Comparison of ENCODE assay signal across 8 cellular contexts in the genomic region with DNA sequence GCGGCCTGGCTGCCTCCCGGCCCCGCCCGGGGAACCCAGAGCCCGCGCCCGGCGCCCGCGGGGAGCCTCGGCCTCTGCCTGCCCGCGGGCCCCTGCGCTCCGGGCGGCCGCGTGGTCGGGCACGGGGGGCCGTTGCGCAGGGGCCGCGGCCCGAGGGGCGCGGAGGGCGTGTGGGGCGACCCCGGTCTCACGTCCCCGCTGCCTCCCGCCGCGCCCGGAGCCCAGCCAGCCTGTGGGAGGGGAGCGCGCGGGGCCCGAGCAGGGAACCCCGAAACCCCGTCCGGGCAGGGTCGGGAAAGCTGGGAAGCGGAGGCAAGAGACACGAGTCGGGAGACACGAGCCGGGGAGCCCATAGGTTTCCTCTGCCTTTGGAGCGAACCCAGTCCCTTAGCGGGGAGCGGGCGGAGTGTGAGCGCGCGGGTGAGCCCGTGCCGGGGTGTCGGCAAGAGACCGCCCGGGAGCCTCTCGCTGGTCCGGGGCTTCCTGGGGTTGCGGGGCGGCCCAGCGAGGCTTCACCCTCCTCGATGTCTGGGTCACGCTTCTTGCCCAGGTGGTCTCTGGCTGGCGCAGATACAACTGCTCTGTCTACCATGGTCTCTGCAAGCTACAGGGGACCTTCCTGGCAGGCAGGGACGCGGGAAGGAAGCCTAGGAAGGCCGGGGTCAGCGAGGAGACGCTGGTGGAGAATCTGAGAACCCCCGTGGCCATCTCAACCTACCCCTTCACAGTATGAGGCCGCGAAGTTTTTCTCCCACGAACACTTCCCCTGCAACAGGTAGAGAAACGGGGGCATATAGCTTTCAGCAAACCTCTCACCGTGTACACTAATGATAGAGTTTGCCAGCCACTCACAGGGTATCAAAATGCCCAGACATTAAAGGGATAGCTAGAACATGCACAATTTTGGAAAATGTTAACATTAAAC. TPM values are rescaled to one million over a fixed set of nuclear protein-coding genes. Genes with fewer than 3 reads are reported as not detected.
DNase-seq lines count a peak whose midpoint lies in the region; ATAC-seq and TF ChIP-seq lines count a peak whose summit lies in the region.

No MANE protein-coding gene starts in this region.

- H3K4me3 ChIP-seq in BJ (ENCODE audit: low read depth, low read length) (peak overlapping the region; percentile 66), duodenal mucosa (ENCODE audit: low read depth in 1 of 2, low read length in 2 of 2) (peak overlapping the region; percentile 78 to 82), muscle layer of duodenum (ENCODE audit: low read depth in 1 of 2, low read length in 2 of 2) (peak overlapping the region; percentile 38 to 65)

- H3K36me3 ChIP-seq in BJ (ENCODE audit: control insufficient read depth, insufficient read depth, low read length) (peaks cover 4% of the 10 kb centered on the region; the same call in 1 of the 2 replicates), duodenal mucosa (ENCODE audit: control insufficient read depth in 1 of 2, insufficient read depth in 2 of 2, low read length in 2 of 2) (peaks cover 4 to 17% of the 10 kb centered on the region in 2 donors), muscle layer of duodenum (ENCODE audit: control insufficient read depth in 1 of 2, insufficient read depth in 2 of 2, low read length in 2 of 2) (no peaks in the 10 kb centered on the region)

- POLR2A ChIA-PET in BJ (lab: Charles Lee), result no interaction called here

- H3K4me1 ChIP-seq in duodenal mucosa (ENCODE audit: control insufficient read depth in 1 of 2, insufficient read depth in 2 of 2, low read length in 2 of 2), result peaks cover 24 to 35% of the 10 kb centered on the region in 2 donors
- H3K4me1 ChIP-seq in muscle layer of duodenum (ENCODE audit: control insufficient read depth in 1 of 2, insufficient read depth in 2 of 2, low read length in 2 of 2), result peaks cover 4 to 22% of the 10 kb centered on the region in 2 donors

- H3K27ac ChIP-seq in duodenal mucosa (ENCODE audit: low read depth, low read length) (no peak overlapping the region), muscle layer of duodenum (ENCODE audit: low read length) (no peak overlapping the region)

- CTCF ChIA-PET in BJ (lab: Yijun Ruan, JAX), result interaction anchor here (0.6 to 13.7 kb wide), 8 partner anchors 9 to 248 kb away, joined by 3 to 376 read pairs (median 14); no protein-coding TSS in a partner anchor

- H3K9me3 ChIP-seq in duodenal mucosa (ENCODE audit: control insufficient read depth in 1 of 2, low read length in 2 of 2) (no peaks in the 10 kb centered on the region), muscle layer of duodenum (ENCODE audit: control insufficient read depth in 1 of 2, low read length in 2 of 2) (no peaks in the 10 kb centered on the region)

- ATAC-seq in GM21423 (IDR thresholded peaks at IDR 0.05; ENCODE audit: unreplicated experiment), result peak; percentile 11
- ATAC-seq in GM21526 (IDR thresholded peaks at IDR 0.05; ENCODE audit: low FRiP score, unreplicated experiment), result no peak
- no peak for ATAC-seq in HG03457 (IDR thresholded peaks at IDR 0.05; ENCODE audit: unreplicated experiment)

- DNase-seq in BJ (ENCODE audit: low read depth) (no peak), RPMI7951 (ENCODE audit: low read depth) (peak; percentile 46)
- no peak for DNase-seq in central memory CD4-positive, alpha-beta T cell

- no peak for TF ChIP-seq CTCF in BJ (IDR thresholded peaks at IDR 0.05; ENCODE audit: insufficient read depth, low read depth, low read length)

- H3K27me3 ChIP-seq in BJ (ENCODE audit: control insufficient read depth, insufficient read depth, low read length), result no peaks in the 10 kb centered on the region
- H3K27me3 ChIP-seq in duodenal mucosa (ENCODE audit: control insufficient read depth in 1 of 2, insufficient read depth in 2 of 2, low read length in 2 of 2), result no peaks in the 10 kb centered on the region
- H3K27me3 ChIP-seq in muscle layer of duodenum (ENCODE audit: low read depth, low read length), result no peaks in the 10 kb centered on the region

- peak overlapping the region; percentile 62 to 79 for H3K9ac ChIP-seq in duodenal mucosa (ENCODE audit: low read depth in 1 of 2, low read length in 2 of 2)

RNA-seq across cellular contexts. Expression of gene LRRK1, which starts 0.6 kb away (rescaled TPM):
- polyA plus RNA-seq in BJ (2011; rRNA removed), result 10.2 and 16.9 TPM in 2 replicates
- polyA minus RNA-seq in BJ (2011; rRNA and poly(A)+ RNA removed), result 19.0 and 19.6 TPM in 2 replicates
- 5.0 and 10.8 TPM in 2 replicates for total RNA-seq in RPMI7951 (2014; rRNA removed; shearing (Covaris generic))

RNA-seq across cellular contexts. Expression of gene ALDH1A3, which starts 40.1 kb away (rescaled TPM):
- 1.1 TPM in 2 replicates for polyA plus RNA-seq in BJ (2011; rRNA removed)
- polyA minus RNA-seq in BJ (2011; rRNA and poly(A)+ RNA removed), result 0.33 and 1.4 TPM in 2 replicates
- 158 and 217 TPM in 2 replicates for total RNA-seq in RPMI7951 (2014; rRNA removed; shearing (Covaris generic))
